In the genomic region with DNA sequence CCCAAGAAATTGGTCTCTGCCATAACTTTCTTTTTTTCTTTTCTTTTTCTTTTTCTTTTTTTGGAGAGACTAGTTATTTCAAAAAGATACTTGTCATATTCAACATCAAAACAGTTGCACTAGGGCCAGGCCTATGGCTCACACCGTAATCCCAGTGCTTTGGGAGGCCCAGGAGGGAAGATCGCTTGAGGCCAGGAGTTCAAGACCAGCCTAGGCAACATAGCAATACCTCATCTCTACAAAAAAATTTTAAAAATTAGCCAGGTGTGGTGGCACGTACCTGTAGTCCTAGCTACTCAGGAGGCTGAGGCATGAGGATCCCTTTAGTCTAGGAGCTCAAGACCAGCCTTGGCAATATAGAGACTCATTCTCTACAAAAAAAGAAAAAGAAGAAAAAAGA, we compare ENCODE assay signal across 30 cellular contexts.
"Had no signal": no experiment of that assay in that cellular context is flagged by ENCODE, and none has a peak within 500 bp of the region (broad histone marks: within the 10 kb centered on the region; RNA-seq: fewer than 3 reads in every experiment).

No MANE protein-coding gene starts in this region.

- H3K36me3 ChIP-seq: adrenal gland, ascending aorta, brain microvascular endothelial cell, breast epithelium, cardiac muscle cell had no signal

- H3K27me3 ChIP-seq: adrenal gland, ascending aorta, body of pancreas, brain microvascular endothelial cell, breast epithelium, cardiac muscle cell had no signal

- H3K9me3 ChIP-seq: adrenal gland, ascending aorta, body of pancreas, breast epithelium had no signal

- H3K4me3 ChIP-seq: adrenal gland, ascending aorta, body of pancreas, breast epithelium, cardiac muscle cell had no signal

- DNase-seq: activated effector memory CD4-positive, alpha-beta T cell treated with anti-CD3 and anti-CD28 coated beads, Interleukin-2, amount 50 U/mL, for 16 hours; activated effector memory CD4-positive, alpha-beta T cell treated with Interleukin-2 at 50 U/mL for 16 hours; activated gamma-delta T cell; activated gamma-delta T cell treated with Interleukin-2 at 50 U/mL for 16 hours; activated naive CD4-positive, alpha-beta T cell; activated naive CD4-positive, alpha-beta T cell treated with anti-CD3 and anti-CD28 coated beads for 36 hours; activated naive CD4-positive, alpha-beta T cell treated with anti-CD3 and anti-CD28 coated beads, Interleukin-2, amount 10 ng/mL, durations not matched to agents 7 days and 5 days; activated naive CD4-positive, alpha-beta T cell treated with anti-CD3 and anti-CD28 coated beads, Interleukin-2, amount 50 U/mL, for 16 hours; activated naive CD4-positive, alpha-beta T cell treated with Interleukin-2 at 50 U/mL for 16 hours; activated naive CD8-positive, alpha-beta T cell treated with anti-CD3 and anti-CD28 coated beads for 36 hours; activated naive CD8-positive, alpha-beta T cell treated with anti-CD3 and anti-CD28 coated beads, Interleukin-2, amount 10 ng/mL, durations not matched to agents 7 days and 5 days; activated naive CD8-positive, alpha-beta T cell treated with anti-CD3 and anti-CD28 coated beads, Interleukin-2, amount 50 U/mL, for 24 hours; activated T-cell treated with anti-CD3 and anti-CD28 coated beads, Interleukin-2, amount 50 U/mL, for 1 hour; activated T-cell treated with anti-CD3 and anti-CD28 coated beads, Interleukin-2, amount 50 U/mL, for 24 hours; activated T-cell treated with anti-CD3 and anti-CD28 coated beads, Interleukin-2, amount 50 U/mL, for 4 hours; activated T-cell treated with anti-CD3 and anti-CD28 coated beads, Interleukin-2, amount 50 U/mL, for 48 hours; activated T-cell treated with anti-CD3 and anti-CD28 coated beads, Interleukin-2, amount 50 U/mL, for 72 hours; adrenal gland; amniotic stem cell; amygdala; anterior cingulate cortex; aorta; body of pancreas; brain microvascular endothelial cell; caudate nucleus; central memory CD4-positive, alpha-beta T cell; cerebellar nuclear complex had no signal

- H3K4me1 ChIP-seq: adrenal gland, ascending aorta, body of pancreas, breast epithelium had no signal

- H3K27ac ChIP-seq: adrenal gland, ascending aorta, body of pancreas, brain microvascular endothelial cell, breast epithelium, cardiac muscle cell had no signal
